Comparison of ENCODE assay signal across 8 cellular contexts in genomic region chr1:31593770-31594632, GRCh38. TPM values are rescaled to one million over a fixed set of nuclear protein-coding genes. Genes with fewer than 3 reads are reported as not detected.
DNase-seq lines count a peak whose midpoint lies in the region; ATAC-seq and TF ChIP-seq lines count a peak whose summit lies in the region.

No MANE protein-coding gene starts in this region.

- H3K9me2 ChIP-seq in SK-N-SH: no peaks in the 10 kb centered on the region

- H3K27ac ChIP-seq in SK-N-SH (ENCODE audit: low read depth in 2 of 2, low read length in 1 of 2): no peak overlapping the region

- H3K36me3 ChIP-seq in MG63 (no peaks in the 10 kb centered on the region), SK-N-SH (replicated peaks in 1 of 2; ENCODE audit: control insufficient read depth in 1 of 2, insufficient read depth in 2 of 2, low read length in 1 of 2) (no peaks in the 10 kb centered on the region), adipocyte (ENCODE audit: control insufficient read depth, insufficient read depth, low read length, severe bottlenecking) (no peaks in the 10 kb centered on the region)

- no peak for TF ChIP-seq EP300 in SK-N-SH (IDR thresholded peaks at IDR 0.05; ENCODE audit: borderline replicate concordance in 1 of 2, low read depth in 1 of 2, low read length in 1 of 2)

- POLR2A ChIA-PET in SK-N-SH (lab: Yijun Ruan, JAX): no interaction called here

- DNase-seq in NCI-H524 (lab: John Stamatoyannopoulos, UW): peak; percentile 19 to 51
- no peak for DNase-seq in NCI-H524 treated with DMSO at 0.1 percent for 48 hours (lab: John Stamatoyannopoulos, UW)
- DNase-seq in MG63: peak; percentile 67
- DNase-seq in SK-N-SH: peak; percentile 76
- DNase-seq in adipocyte (ENCODE audit: low read depth): peak; percentile 78
- DNase-seq in hepatic stellate cell (ENCODE audit: low spot score): peak; percentile 82
- peak; percentile 27 to 77 for DNase-seq in stimulated activated CD4-positive, alpha-beta T cell treated with anti-CD3 and anti-CD28 coated beads, Interleukin-15, amount 100 ng/mL, for 48 hours (ENCODE audit: low read depth in 2 of 2)

- 55% methylated on average over 10 of the region's 10 CpGs for WGBS in SK-N-SH (ENCODE audit: low lambda C conversion rate)

- H3K4me1 ChIP-seq in SK-N-SH (ENCODE audit: control insufficient read depth in 1 of 2, insufficient read depth in 2 of 2, low read depth in 1 of 2, low read length in 1 of 2) (peaks cover 9 to 10% of the 10 kb centered on the region in 2 experiments), adipocyte (ENCODE audit: control insufficient read depth, insufficient read depth, low read length) (peaks cover 4% of the 10 kb centered on the region)

- H3K4me2 ChIP-seq in SK-N-SH: no peak overlapping the region

- H3K4me3 ChIP-seq in MG63 (no peak overlapping the region), SK-N-SH (ENCODE audit: low read depth in 2 of 2, low read length in 1 of 2) (peak overlapping the region in 1 of 2 experiments; percentile 0; a peak in 1 of 4 replicates), adipocyte (ENCODE audit: low read length) (no peak overlapping the region)

- H3F3A ChIP-seq in SK-N-SH (replicated peaks; ENCODE audit: insufficient read depth): peaks cover 3% of the 10 kb centered on the region

- H3K79me2 ChIP-seq in SK-N-SH (ENCODE audit: insufficient read depth): no peaks in the 10 kb centered on the region

- no peak for ATAC-seq in GM21381 (IDR thresholded peaks at IDR 0.05; ENCODE audit: unreplicated experiment)

- TF ChIP-seq CTCF in SK-N-SH (IDR thresholded peaks at IDR 0.05): peak; percentile 90

- H3K9me3 ChIP-seq in MG63 (no peaks in the 10 kb centered on the region), SK-N-SH (no peaks in the 10 kb centered on the region), adipocyte (ENCODE audit: control insufficient read depth, low read length) (no peaks in the 10 kb centered on the region)

- no peaks in the 10 kb centered on the region for H3K27me3 ChIP-seq in MG63
- no peaks in the 10 kb centered on the region for H3K27me3 ChIP-seq in SK-N-SH (ENCODE audit: insufficient read depth)
- H3K27me3 ChIP-seq in adipocyte (replicated peaks; ENCODE audit: control insufficient read depth, insufficient read depth, low read length): no peaks in the 10 kb centered on the region

- CTCF ChIA-PET in SK-N-SH (lab: Yijun Ruan, JAX): interaction anchor here (0.5 to 6.0 kb wide), 16 partner anchors 9 to 46 kb away, joined by 3 to 37 read pairs (median 3); partner anchors contain the start of gene HCRTR1

- H4K20me1 ChIP-seq in SK-N-SH (ENCODE audit: insufficient read depth): no peaks in the 10 kb centered on the region

- no peak overlapping the region for H2AFZ ChIP-seq in SK-N-SH (ENCODE audit: low read depth)

- peak; percentile 72 for TF ChIP-seq RAD21 in SK-N-SH (IDR thresholded peaks at IDR 0.05; ENCODE audit: low read length)

- H3K9ac ChIP-seq in SK-N-SH (no peak overlapping the region), adipocyte (ENCODE audit: low read length) (no peak overlapping the region)

TF ChIP-seq in SK-N-SH, 30 proteins besides CTCF, POLR2A, EP300 and RAD21:
- TF ChIP-seq SMC3 (IDR thresholded peaks at IDR 0.05; ENCODE audit: low read depth, low read length) (peak; percentile 88), CHD2 (IDR thresholded peaks at IDR 0.05; ENCODE audit: low read length, partially characterized antibody) (no peak), NFIC (IDR thresholded peaks at IDR 0.05; ENCODE audit: borderline replicate concordance) (no peak), SIN3A (IDR thresholded peaks at IDR 0.05; ENCODE audit: borderline replicate concordance, low read depth, low read length) (no peak), IRF3 (IDR thresholded peaks at IDR 0.05; ENCODE audit: low read depth, low read length) (no peak), NRF1 (IDR thresholded peaks at IDR 0.05; ENCODE audit: low read depth, low read length) (no peak)

RNA-seq across cellular contexts. Expression of gene TINAGL1, which starts 17.7 kb away (rescaled TPM):
- total RNA-seq in MG63 (2014; rRNA removed; shearing (Covaris generic); ENCODE audit: low replicate concordance): 1.1 TPM in 1 of 2 replicates, not detected in the other
- 0.23 TPM in 1 of 2 replicates, not detected in the other for polyA plus RNA-seq in SK-N-SH (2012; rRNA removed)
- 0.01 and 0.03 TPM in 2 replicates for polyA plus RNA-seq in SK-N-SH (2012; cell fraction: cytosol; rRNA removed)
- polyA plus RNA-seq in SK-N-SH (2012; cell fraction: nucleus; rRNA removed): 0.07 and 0.10 TPM in 2 replicates

RNA-seq across cellular contexts. Expression of gene HCRTR1, which starts 23.5 kb away (rescaled TPM):
- not detected in 2 replicates for total RNA-seq in MG63 (2014; rRNA removed; shearing (Covaris generic); ENCODE audit: low replicate concordance)
- 0.03 TPM in 1 of 2 replicates, not detected in the other for polyA plus RNA-seq in SK-N-SH (2012; rRNA removed)
- 0.05 TPM in 1 of 2 replicates, not detected in the other for polyA plus RNA-seq in SK-N-SH (2012; cell fraction: cytosol; rRNA removed)
- 0.06 TPM in 1 of 2 replicates, not detected in the other for polyA plus RNA-seq in SK-N-SH (2012; cell fraction: nucleus; rRNA removed)

RNA-seq across cellular contexts. Expression of gene PEF1, which starts 50.7 kb away (rescaled TPM):
- 42.5 and 96.9 TPM in 2 replicates for total RNA-seq in MG63 (2014; rRNA removed; shearing (Covaris generic); ENCODE audit: low replicate concordance)
- polyA plus RNA-seq in SK-N-SH (2012; rRNA removed): 51.9 and 63.4 TPM in 2 replicates
- polyA plus RNA-seq in SK-N-SH (2012; cell fraction: cytosol; rRNA removed): 37.2 and 46.8 TPM in 2 replicates
- polyA plus RNA-seq in SK-N-SH (2012; cell fraction: nucleus; rRNA removed): 54.1 and 56.9 TPM in 2 replicates
